Comparison of ENCODE assay signal across 9 cellular contexts in the genomic region with DNA sequence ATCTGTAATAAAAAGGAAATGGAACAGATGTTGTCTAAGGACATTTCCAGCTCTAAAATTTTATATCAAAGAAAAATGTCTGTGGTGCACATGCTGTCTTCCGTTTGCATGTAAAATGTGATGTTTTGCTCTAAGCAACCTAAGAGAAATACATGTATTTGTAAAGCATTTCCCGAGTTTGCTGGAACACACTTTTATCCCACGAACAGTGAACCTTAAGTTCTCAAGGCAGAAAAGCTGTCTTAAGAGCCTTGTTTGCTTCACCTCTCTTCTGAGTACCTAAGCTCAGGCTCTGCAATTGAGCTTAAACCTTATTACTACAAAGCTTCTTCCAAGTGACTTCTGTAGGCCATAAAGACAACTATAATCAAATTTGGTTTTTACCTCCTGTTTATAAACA. TPM values are rescaled to one million over a fixed set of nuclear protein-coding genes. Genes with fewer than 3 reads are reported as not detected.
DNase-seq lines count a peak whose midpoint lies in the region; ATAC-seq and TF ChIP-seq lines count a peak whose summit lies in the region.
"Had no signal": no experiment of that assay in that cellular context is flagged by ENCODE, and none has a peak within 500 bp of the region (broad histone marks: within the 10 kb centered on the region; RNA-seq: fewer than 3 reads in every experiment).

No MANE protein-coding gene starts in this region.

- peaks cover 8 to 9% of the 10 kb centered on the region in 2 donors for H3K36me3 Mint-ChIP-seq in activated T-cell treated with anti-CD3 and anti-CD28 coated beads, Interleukin-2, amount 50 U/mL, for 72 hours (ENCODE audit: insufficient read depth in 2 of 2)
- peaks cover 17% of the 10 kb centered on the region for H3K36me3 Mint-ChIP-seq in activated T-helper 1 cell treated with anti-CD3 and anti-CD28 coated beads, Interleukin-12 subunit alpha, Interleukin-12 subunit beta, Interleukin-2, Interleukin-4 antibody, amounts not matched to agents 30 ng/mL and 10 ng/mL and 1 ng/mL, durations not matched to agents 14 hours and 24 hours and 36 hours (ENCODE audit: low read depth)
- peaks cover 5% of the 10 kb centered on the region for H3K36me3 Mint-ChIP-seq in memory B cell

- H3K4me1 ChIP-seq in thoracic aorta (ENCODE audit: control insufficient read depth in 1 of 2, low read depth in 2 of 2), result peaks cover 31 to 51% of the 10 kb centered on the region in 2 donors

- peak overlapping the region; percentile 92 to 97 for H3K4me3 Mint-ChIP-seq in activated T-cell treated with anti-CD3 and anti-CD28 coated beads, Interleukin-2, amount 50 U/mL, for 72 hours
- peak overlapping the region; percentile 94 for H3K4me3 Mint-ChIP-seq in activated T-helper 1 cell treated with anti-CD3 and anti-CD28 coated beads, Interleukin-12 subunit alpha, Interleukin-12 subunit beta, Interleukin-2, Interleukin-4 antibody, amounts not matched to agents 30 ng/mL and 10 ng/mL and 1 ng/mL, durations not matched to agents 14 hours and 24 hours and 36 hours
- H3K4me3 Mint-ChIP-seq in memory B cell, result peak overlapping the region; percentile 95

- H3K9me3 ChIP-seq in thoracic aorta, result no peaks in the 10 kb centered on the region

- no peak for TF ChIP-seq CTCF in thoracic aorta (IDR thresholded peaks at IDR 0.05)

- peaks cover 54% of the 10 kb centered on the region for H3K4me1 Mint-ChIP-seq in activated T-cell treated with anti-CD3 and anti-CD28 coated beads, Interleukin-2, amount 50 U/mL, for 72 hours (ENCODE audit: low read depth)
- peaks cover 46% of the 10 kb centered on the region for H3K4me1 Mint-ChIP-seq in activated T-helper 1 cell treated with anti-CD3 and anti-CD28 coated beads, Interleukin-12 subunit alpha, Interleukin-12 subunit beta, Interleukin-2, Interleukin-4 antibody, amounts not matched to agents 30 ng/mL and 10 ng/mL and 1 ng/mL, durations not matched to agents 14 hours and 24 hours and 36 hours (ENCODE audit: low read depth)
- peaks cover 26% of the 10 kb centered on the region for H3K4me1 Mint-ChIP-seq in memory B cell

- H3K9me3 Mint-ChIP-seq in activated T-cell treated with anti-CD3 and anti-CD28 coated beads, Interleukin-2, amount 50 U/mL, for 72 hours, result peaks cover 2 to 3% of the 10 kb centered on the region in 2 donors
- peaks cover 9% of the 10 kb centered on the region for H3K9me3 Mint-ChIP-seq in activated T-helper 1 cell treated with anti-CD3 and anti-CD28 coated beads, Interleukin-12 subunit alpha, Interleukin-12 subunit beta, Interleukin-2, Interleukin-4 antibody, amounts not matched to agents 30 ng/mL and 10 ng/mL and 1 ng/mL, durations not matched to agents 14 hours and 24 hours and 36 hours
- H3K9me3 Mint-ChIP-seq in memory B cell, result peaks cover 3% of the 10 kb centered on the region

- H3K27me3 ChIP-seq in thoracic aorta (replicated peaks; ENCODE audit: insufficient read depth), result no peaks in the 10 kb centered on the region

- H3K27ac Mint-ChIP-seq in activated T-cell treated with anti-CD3 and anti-CD28 coated beads, Interleukin-2, amount 50 U/mL, for 72 hours, result peak overlapping the region; percentile 96
- H3K27ac Mint-ChIP-seq in activated T-helper 1 cell treated with anti-CD3 and anti-CD28 coated beads, Interleukin-12 subunit alpha, Interleukin-12 subunit beta, Interleukin-2, Interleukin-4 antibody, amounts not matched to agents 30 ng/mL and 10 ng/mL and 1 ng/mL, durations not matched to agents 14 hours and 24 hours and 36 hours, result peak overlapping the region; percentile 98
- H3K27ac Mint-ChIP-seq in memory B cell, result peak overlapping the region; percentile 100

- intact Hi-C loops in activated T-helper 1 cell treated with anti-CD3 and anti-CD28 coated beads, Interleukin-12 subunit alpha, Interleukin-12 subunit beta, Interleukin-2, Interleukin-4 antibody, amounts not matched to agents 30 ng/mL and 10 ng/mL and 1 ng/mL, durations not matched to agents 14 hours and 24 hours and 36 hours (cut with micrococcal nuclease), result loop anchor here (1.0 to 10.0 kb wide), 6 partner anchors 13 to 1231 kb away; a partner anchor contains a TSS

- no peaks in the 10 kb centered on the region for H3K27me3 Mint-ChIP-seq in activated T-cell treated with anti-CD3 and anti-CD28 coated beads, Interleukin-2, amount 50 U/mL, for 72 hours (ENCODE audit: low read depth)
- H3K27me3 Mint-ChIP-seq in activated T-helper 1 cell treated with anti-CD3 and anti-CD28 coated beads, Interleukin-12 subunit alpha, Interleukin-12 subunit beta, Interleukin-2, Interleukin-4 antibody, amounts not matched to agents 30 ng/mL and 10 ng/mL and 1 ng/mL, durations not matched to agents 14 hours and 24 hours and 36 hours (ENCODE audit: insufficient read depth), result no peaks in the 10 kb centered on the region
- no peaks in the 10 kb centered on the region for H3K27me3 Mint-ChIP-seq in memory B cell

- H3K27ac ChIP-seq in thoracic aorta, result peak overlapping the region in 1 of 2 donors; percentile 45

- no peak for ATAC-seq in activated T-cell treated with anti-CD3 and anti-CD28 coated beads, Interleukin-2, amount 50 U/mL, for 72 hours (replicated peaks in 1 of 2)
- ATAC-seq in memory B cell (ENCODE audit: low read depth) (no peak), thoracic aorta (ENCODE audit: insufficient number of reproducible peaks, low FRiP score, low read depth) (no peak)

- H3K36me3 ChIP-seq in thoracic aorta, result no peaks in the 10 kb centered on the region

- DNase-seq in activated T-cell treated with anti-CD3 and anti-CD28 coated beads, Interleukin-2, amount 50 U/mL, for 72 hours, result no peak
- DNase-seq in activated T-cell treated with anti-CD3 and anti-CD28 coated beads for 4 hours (no peak), memory B cell (ENCODE audit: low spot score in 2 of 2) (no peak), thoracic aorta (ENCODE audit: low spot score) (no peak), NK-92 (lab: John Stamatoyannopoulos, UW; ENCODE audit: unreplicated experiment) (no peak), NCI-H1105 treated with DMSO at 0.1 percent for 48 hours (lab: John Stamatoyannopoulos, UW) (no peak), NCI-H146 treated with DMSO at 0.1 percent for 48 hours (lab: John Stamatoyannopoulos, UW; ENCODE audit: unreplicated experiment) (no peak)
- no peak for DNase-seq in activated T-helper 1 cell treated with anti-CD3 and anti-CD28 coated beads, Interleukin-12 subunit alpha, Interleukin-12 subunit beta, Interleukin-2, Interleukin-4 antibody, amounts not matched to agents 30 ng/mL and 10 ng/mL and 1 ng/mL, durations not matched to agents 14 hours and 24 hours and 36 hours (ENCODE audit: low spot score)
- DNase-seq: NCI-H187 treated with DMSO at 0.1 percent for 48 hours had no signal

- H3K4me3 ChIP-seq in thoracic aorta, result peak overlapping the region; percentile 3

RNA-seq across cellular contexts. Expression of a gene that starts 24.0 kb away (rescaled TPM):
- total RNA-seq in activated T-cell treated with anti-CD3 and anti-CD28 coated beads, Interleukin-2, amount 50 U/mL, for 72 hours, result 10 to 100 TPM; 87.3 to 87.8 TPM
- 136 and 141 TPM in 2 replicates for total RNA-seq in activated T-helper 1 cell treated with anti-CD3 and anti-CD28 coated beads, Interleukin-12 subunit alpha, Interleukin-12 subunit beta, Interleukin-2, Interleukin-4 antibody, amounts not matched to agents 30 ng/mL and 10 ng/mL and 1 ng/mL, durations not matched to agents 14 hours and 24 hours and 36 hours
- 10 to 100 TPM; 59.2 to 86.8 TPM for total RNA-seq in thoracic aorta
